Comparison of ENCODE assay signal across 12 cellular contexts in the genomic region with DNA sequence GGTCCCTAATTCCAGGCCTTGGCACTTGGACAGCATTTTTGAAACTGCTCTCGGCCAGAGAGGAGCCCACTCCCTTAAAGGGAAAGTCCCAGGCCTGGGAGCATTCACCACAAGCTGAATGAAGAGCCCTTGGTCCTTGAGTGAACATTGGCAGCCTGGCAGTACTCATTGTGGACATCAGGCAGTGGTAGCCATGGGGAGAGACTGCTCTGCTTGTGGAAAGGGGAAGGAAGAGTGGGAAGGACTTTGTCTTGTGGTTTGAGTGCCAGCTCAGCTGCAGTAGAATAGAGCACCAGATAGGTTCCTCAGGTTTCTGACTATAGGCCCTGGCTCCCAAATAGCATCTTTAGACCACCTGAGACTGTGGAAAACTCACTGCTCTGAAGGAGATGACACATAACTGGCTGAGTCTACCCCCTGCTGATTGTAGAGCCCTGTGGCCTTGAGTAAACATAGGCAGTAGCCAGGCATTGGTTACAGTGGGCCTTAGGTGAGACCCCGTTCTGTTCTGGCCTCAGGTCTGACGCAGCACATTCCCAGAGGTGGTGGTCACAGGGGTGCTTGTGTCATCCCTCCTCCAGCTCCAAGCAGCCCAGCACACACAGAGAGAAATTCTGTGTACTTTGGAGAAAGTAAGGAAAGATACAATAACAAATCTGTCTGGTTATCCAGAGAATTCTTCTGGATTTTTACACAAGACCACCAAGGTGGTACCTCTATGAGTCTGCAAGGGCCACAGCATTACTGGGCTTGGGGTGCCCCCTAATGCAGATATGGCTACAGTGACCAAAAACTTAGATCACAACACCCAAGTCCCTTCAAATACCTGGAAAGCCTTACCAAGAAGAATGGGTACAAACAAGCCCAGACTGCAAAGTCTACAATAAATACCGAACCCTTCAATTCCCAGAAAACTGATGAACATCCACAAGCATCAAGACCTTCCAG.
DNase-seq lines count a peak whose midpoint lies in the region; ATAC-seq and TF ChIP-seq lines count a peak whose summit lies in the region.
"Had no signal": no experiment of that assay in that cellular context is flagged by ENCODE, and none has a peak within 500 bp of the region (broad histone marks: within the 10 kb centered on the region; RNA-seq: fewer than 3 reads in every experiment).

No MANE protein-coding gene starts in this region.

- H4K20me1 ChIP-seq in DND-41 (ENCODE audit: insufficient read depth, low read length): no peaks in the 10 kb centered on the region

- H4K91ac ChIP-seq in mesenchymal stem cell (ENCODE audit: low read length): peak overlapping the region; percentile 88

- H2BK5ac ChIP-seq in mesenchymal stem cell (ENCODE audit: low read depth, low read length, poor library complexity, severe bottlenecking): no peak overlapping the region

- no peaks in the 10 kb centered on the region for H3K4me1 ChIP-seq in DND-41 (ENCODE audit: insufficient read depth, low read length)
- peaks cover 8% of the 10 kb centered on the region for H3K4me1 ChIP-seq in mesenchymal stem cell (ENCODE audit: control insufficient read depth, insufficient read depth, low read depth, low read length)
- H3K4me1 ChIP-seq in esophagus muscularis mucosa: peaks cover 2 to 11% (median 10%) of the 10 kb centered on the region in 4 donors

- WGBS in mesenchymal stem cell: 81% methylated on average over 3 of the region's 4 CpGs
- 67% methylated on average over 4 of the region's 4 CpGs for WGBS in esophagus muscularis mucosa

- no peaks in the 10 kb centered on the region for H3K27me3 ChIP-seq in DND-41 (ENCODE audit: insufficient read depth, low read length, poor library complexity)
- no peaks in the 10 kb centered on the region for H3K27me3 ChIP-seq in mesenchymal stem cell (ENCODE audit: control insufficient read depth in 1 of 2, insufficient read depth in 1 of 2, low read length in 2 of 2)
- H3K27me3 ChIP-seq in esophagus muscularis mucosa: no peaks in the 10 kb centered on the region

- H3K4me2 ChIP-seq in DND-41 (ENCODE audit: insufficient read depth, low read length) (no peak overlapping the region), mesenchymal stem cell (ENCODE audit: low read length, poor library complexity, severe bottlenecking) (no peak overlapping the region)

- H2BK15ac ChIP-seq in mesenchymal stem cell (ENCODE audit: low read depth, poor library complexity, severe bottlenecking): peak overlapping the region; percentile 95

- H3K23ac ChIP-seq in mesenchymal stem cell (ENCODE audit: low read length in 2 of 2): no peak overlapping the region

- H3K14ac ChIP-seq in mesenchymal stem cell (ENCODE audit: low read length in 2 of 2): no peak overlapping the region

- no peak for TF ChIP-seq POLR2A in esophagus muscularis mucosa (IDR thresholded peaks at IDR 0.05; ENCODE audit: low read depth)

- H3K79me1 ChIP-seq in mesenchymal stem cell (replicated peaks; ENCODE audit: low read length, poor library complexity, severe bottlenecking): no peaks in the 10 kb centered on the region

- peak overlapping the region; percentile 92 for H3K18ac ChIP-seq in mesenchymal stem cell (ENCODE audit: low read depth in 1 of 2, low read length in 2 of 2)

- TF ChIP-seq CTCF in DND-41 (IDR thresholded peaks at IDR 0.05; ENCODE audit: borderline replicate concordance, extremely low read depth, low read length, poor library complexity, severe bottlenecking): peak; percentile 14
- peak in 1 of 3 experiments; percentile 7 for TF ChIP-seq CTCF in esophagus muscularis mucosa (IDR thresholded peaks at IDR 0.05)

- no peaks in the 10 kb centered on the region for H3K79me2 ChIP-seq in DND-41 (ENCODE audit: insufficient read depth, low read length)

- peak overlapping the region; percentile 79 for H2AK5ac ChIP-seq in mesenchymal stem cell (ENCODE audit: low read length, severe bottlenecking)

- H2AFZ ChIP-seq in DND-41 (ENCODE audit: low read depth, low read length) (no peak overlapping the region), mesenchymal stem cell (ENCODE audit: low read depth, low read length) (no peak overlapping the region)

- H3K36me3 ChIP-seq in DND-41 (ENCODE audit: insufficient read depth, low read length) (no peaks in the 10 kb centered on the region), mesenchymal stem cell (ENCODE audit: control insufficient read depth in 1 of 2, insufficient read depth in 2 of 2, low read depth in 1 of 2, low read length in 2 of 2) (no peaks in the 10 kb centered on the region), esophagus muscularis mucosa (no peaks in the 10 kb centered on the region)

- intact Hi-C loops in esophagus muscularis mucosa (cut with DNase I): no loop called here

- DNase-seq in DND-41 (no peak), HT1080 (ENCODE audit: low read depth) (peak; percentile 98), brain pericyte (ENCODE audit: low read depth, low spot score) (peak; percentile 82), mesenchymal stem cell (peak; percentile 63), NCI-H2107 treated with DMSO at 0.1 percent for 48 hours (lab: John Stamatoyannopoulos, UW; ENCODE audit: unreplicated experiment) (no peak), esophagus muscularis mucosa (ENCODE audit: extremely low spot score) (no peak)
- no peak for DNase-seq in activated naive CD4-positive, alpha-beta T cell treated with Interleukin-2 at 50 U/mL for 16 hours
- DNase-seq in stimulated activated CD4-positive, alpha-beta T cell treated with anti-CD3 and anti-CD28 coated beads, Interleukin-4, amount 100 ng/mL, for 1 hour: no peak
- DNase-seq: activated CD4-positive, alpha-beta T cell treated with anti-CD3 and anti-CD28 coated beads, Interleukin-2, amount 50 U/mL, for 4 hours; DMS153; NCI-H1092 treated with DMSO at 0.1 percent for 48 hours; stimulated activated naive B cell treated with anti-CD40 and anti-IgM and Interleukin-4, amounts not matched to agents 10 μg/mL and 1 μg/mL and 100 μg/mL, for 72 hours had no signal

- H3K9me3 ChIP-seq in DND-41 (ENCODE audit: insufficient read depth, low read length, severe bottlenecking): no peaks in the 10 kb centered on the region
- no peaks in the 10 kb centered on the region for H3K9me3 ChIP-seq in mesenchymal stem cell (ENCODE audit: control insufficient read depth, low read length)
- no peaks in the 10 kb centered on the region for H3K9me3 ChIP-seq in esophagus muscularis mucosa

- H3K4me3 ChIP-seq in DND-41 (ENCODE audit: low read depth in 1 of 2, low read length in 2 of 2) (no peak overlapping the region), mesenchymal stem cell (ENCODE audit: insufficient read depth in 1 of 2, low read depth in 1 of 2, low read length in 2 of 2) (no peak overlapping the region), esophagus muscularis mucosa (no peak overlapping the region)

- TF ChIP-seq EP300 in esophagus muscularis mucosa (IDR thresholded peaks at IDR 0.05): no peak

- peak overlapping the region; percentile 81 to 92 for H2BK12ac ChIP-seq in mesenchymal stem cell (ENCODE audit: low read length in 2 of 2)

- H2BK120ac ChIP-seq in mesenchymal stem cell (ENCODE audit: low read depth, low read length): peak overlapping the region; percentile 42

- H3K9ac ChIP-seq in DND-41 (ENCODE audit: low read depth, low read length): no peak overlapping the region
- no peak overlapping the region for H3K9ac ChIP-seq in mesenchymal stem cell (ENCODE audit: low read length)

- peak overlapping the region; percentile 20 to 54 for H3K4ac ChIP-seq in mesenchymal stem cell (ENCODE audit: low read depth in 1 of 2, low read length in 2 of 2)

- H3K27ac ChIP-seq in DND-41 (ENCODE audit: low read length) (no peak overlapping the region), mesenchymal stem cell (ENCODE audit: low read length, poor library complexity, severe bottlenecking) (peak overlapping the region; percentile 76), esophagus muscularis mucosa (replicated peaks in 1 of 4) (no peak overlapping the region)

- H4K8ac ChIP-seq in mesenchymal stem cell (ENCODE audit: low read length): peak overlapping the region; percentile 59

- no peak for ATAC-seq in DND-41 (ENCODE audit: insufficient read depth, low read depth)
- ATAC-seq: stimulated activated naive B cell treated with anti-CD40 and anti-IgM and Interleukin-4, amounts not matched to agents 10 μg/mL and 1 μg/mL and 100 μg/mL, for 72 hours had no signal

Comparison
In these comparisons a context has a peak if more than half of its experiments do, and no peak if none do; other contexts are left out.
1. DNase-seq: peak in HT1080 (single experiment), brain pericyte (single experiment) and mesenchymal stem cell (single experiment); none in DND-41 (single experiment), NCI-H2107 treated with DMSO at 0.1 percent for 48 hours (single experiment), activated naive CD4-positive, alpha-beta T cell treated with Interleukin-2 at 50 U/mL for 16 hours (single experiment), stimulated activated CD4-positive, alpha-beta T cell treated with anti-CD3 and anti-CD28 coated beads, Interleukin-4, amount 100 ng/mL, for 1 hour (single experiment) and esophagus muscularis mucosa (single experiment).